17 cellular contexts compared by ENCODE assay signal in the genomic region with DNA sequence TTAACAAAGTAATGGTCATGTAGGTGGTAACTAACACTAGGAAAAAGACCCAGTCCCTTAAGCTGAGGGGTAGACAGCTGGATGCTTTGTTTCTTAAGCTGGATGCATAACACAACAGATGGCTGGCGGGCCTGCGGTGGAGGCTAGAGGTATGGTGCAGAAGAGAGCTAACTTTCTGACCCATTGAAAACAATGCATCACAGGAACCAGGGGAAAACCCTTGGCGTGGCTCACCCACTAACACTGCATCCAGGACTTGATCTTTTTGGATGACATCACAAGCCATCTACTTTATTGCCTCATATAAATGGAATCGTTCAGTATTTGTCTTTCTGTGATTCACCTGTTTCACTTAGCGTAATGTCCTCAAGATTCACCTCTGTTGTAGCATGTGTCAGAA.
DNase-seq lines count a peak whose midpoint lies in the region; ATAC-seq and TF ChIP-seq lines count a peak whose summit lies in the region.
"Had no signal": no experiment of that assay in that cellular context is flagged by ENCODE, and none has a peak within 500 bp of the region (broad histone marks: within the 10 kb centered on the region; RNA-seq: fewer than 3 reads in every experiment).

No MANE protein-coding gene starts in this region.

- no peak for DNase-seq in activated naive CD4-positive, alpha-beta T cell treated with anti-CD3 and anti-CD28 coated beads, Interleukin-2, amount 50 U/mL, for 72 hours (ENCODE audit: low spot score in 2 of 2)
- no peak for DNase-seq in activated naive CD4-positive, alpha-beta T cell (lab: John Stamatoyannopoulos, UW)
- peak; percentile 3 for DNase-seq in NCI-H82 treated with DMSO at 0.1 percent for 48 hours (lab: John Stamatoyannopoulos, UW; ENCODE audit: unreplicated experiment)
- no peak for DNase-seq in stimulated activated effector memory CD8-positive, alpha-beta T cell treated with anti-CD3 and anti-CD28 coated beads, Interleukin-12 subunit alpha, Interleukin-12 subunit beta, amount 100 ng/mL, for 72 hours (ENCODE audit: low spot score in 2 of 2)
- no peak for DNase-seq in PC-9
- DNase-seq: CD4-positive, alpha-beta T cell; DND-41; GDM1; H7; KBM-7; NCI-H146; NCI-H2081 treated with DMSO at 0.1 percent for 48 hours; NCI-H69 had no signal

- H3F3A ChIP-seq in PC-9 (ENCODE audit: insufficient read depth, low read depth), result no peaks in the 10 kb centered on the region

- no peak overlapping the region for H3K27ac ChIP-seq in PC-9
- H3K27ac ChIP-seq: HL-60 had no signal

- H3K27ac Mint-ChIP-seq in activated naive CD4-positive, alpha-beta T cell treated with anti-CD3 and anti-CD28 coated beads, Interleukin-2, amount 50 U/mL, for 72 hours, result no peak overlapping the region
- H3K27ac Mint-ChIP-seq in stimulated activated effector memory CD8-positive, alpha-beta T cell treated with anti-CD3 and anti-CD28 coated beads, Interleukin-12 subunit alpha, Interleukin-12 subunit beta, amount 100 ng/mL, for 72 hours, result no peak overlapping the region
- H3K27ac Mint-ChIP-seq: B cell; CD4-positive, alpha-beta T cell had no signal

- H3K4me3 ChIP-seq in PC-9, result no peak overlapping the region

- H3K4me1 ChIP-seq in PC-9 (replicated peaks; ENCODE audit: insufficient read depth), result no peaks in the 10 kb centered on the region

- CTCF ChIA-PET in PC-9 (lab: Charles Lee), result no interaction called here

- BruUV-seq in PC-9 (replicated peaks; lab: Mats Ljungman, UMichigan), result no TSS peak

- no peak overlapping the region for H3K4me3 Mint-ChIP-seq in stimulated activated effector memory CD8-positive, alpha-beta T cell treated with anti-CD3 and anti-CD28 coated beads, Interleukin-12 subunit alpha, Interleukin-12 subunit beta, amount 100 ng/mL, for 72 hours
- H3K4me3 Mint-ChIP-seq: B cell; CD4-positive, alpha-beta T cell had no signal

- no peak for TF ChIP-seq CTCF in PC-9 (conservative IDR thresholded peaks at IDR 0.05)

- H3K79me2 ChIP-seq in PC-9 (ENCODE audit: low read depth), result no peaks in the 10 kb centered on the region

- H3K36me3 ChIP-seq in PC-9 (ENCODE audit: low read depth), result 0 out of 2 replicates have a peak, but pooled peaks cover 5% of the 10 kb centered on the region

- peaks cover 6 to 21% of the 10 kb centered on the region in 2 donors for H3K36me3 Mint-ChIP-seq in activated naive CD4-positive, alpha-beta T cell treated with anti-CD3 and anti-CD28 coated beads, Interleukin-2, amount 50 U/mL, for 72 hours
- peaks cover 31% of the 10 kb centered on the region for H3K36me3 Mint-ChIP-seq in stimulated activated effector memory CD8-positive, alpha-beta T cell treated with anti-CD3 and anti-CD28 coated beads, Interleukin-12 subunit alpha, Interleukin-12 subunit beta, amount 100 ng/mL, for 72 hours

- H3K27me3 ChIP-seq in PC-9 (ENCODE audit: insufficient read depth, low read depth), result no peaks in the 10 kb centered on the region

- H4K20me1 ChIP-seq in PC-9 (ENCODE audit: insufficient read depth), result no peaks in the 10 kb centered on the region

- POLR2A ChIA-PET in PC-9 (lab: Charles Lee; ENCODE audit: unreplicated experiment), result no interaction called here

- no peak overlapping the region for H2AFZ ChIP-seq in PC-9

- ATAC-seq in activated naive CD4-positive, alpha-beta T cell treated with anti-CD3 and anti-CD28 coated beads, Interleukin-2, amount 50 U/mL, for 72 hours, result peak; percentile 46 to 94
- ATAC-seq in esophagus mucosa (peak; percentile 60), GM18519 (IDR thresholded peaks at IDR 0.05; ENCODE audit: low FRiP score, unreplicated experiment) (no peak)
- peak; percentile 76 for ATAC-seq in stimulated activated effector memory CD8-positive, alpha-beta T cell treated with anti-CD3 and anti-CD28 coated beads, Interleukin-12 subunit alpha, Interleukin-12 subunit beta, amount 100 ng/mL, for 72 hours

- intact Hi-C loops in PC-9 (cut with micrococcal nuclease; ENCODE audit: unreplicated experiment), result no loop called here

- H3K9me2 ChIP-seq in PC-9 (ENCODE audit: insufficient read depth), result no peaks in the 10 kb centered on the region

- no peaks in the 10 kb centered on the region for H3K9me3 ChIP-seq in PC-9 (ENCODE audit: insufficient read depth, low read depth)

- H3K4me1 Mint-ChIP-seq in stimulated activated effector memory CD8-positive, alpha-beta T cell treated with anti-CD3 and anti-CD28 coated beads, Interleukin-12 subunit alpha, Interleukin-12 subunit beta, amount 100 ng/mL, for 72 hours, result peaks cover 19% of the 10 kb centered on the region
- H3K4me1 Mint-ChIP-seq: B cell had no signal

- H3K9me3 Mint-ChIP-seq in activated naive CD4-positive, alpha-beta T cell treated with anti-CD3 and anti-CD28 coated beads, Interleukin-2, amount 50 U/mL, for 72 hours, result no peaks in the 10 kb centered on the region
- no peaks in the 10 kb centered on the region for H3K9me3 Mint-ChIP-seq in stimulated activated effector memory CD8-positive, alpha-beta T cell treated with anti-CD3 and anti-CD28 coated beads, Interleukin-12 subunit alpha, Interleukin-12 subunit beta, amount 100 ng/mL, for 72 hours
- H3K9me3 Mint-ChIP-seq: CD4-positive, alpha-beta T cell had no signal

- no peak overlapping the region for H3K4me2 ChIP-seq in PC-9
